Comparison of ENCODE assay signal across 13 cellular contexts in genomic region chr2:26568076-26568890, GRCh38.
DNase-seq lines count a peak whose midpoint lies in the region; TF ChIP-seq lines count a peak whose summit lies in the region.
"Had no signal": no experiment of that assay in that cellular context is flagged by ENCODE, and none has a peak within 500 bp of the region (broad histone marks: within the 10 kb centered on the region; RNA-seq: fewer than 3 reads in every experiment).

No MANE protein-coding gene starts in this region.

- POLR2A ChIA-PET in MCF 10A (lab: Yijun Ruan, JAX), result no interaction called here

- intact Hi-C loops in CD14-positive monocyte (cut with micrococcal nuclease), result no loop called here
- intact Hi-C loops in posterior vena cava (cut with DNase I), result no loop called here
- intact Hi-C loops in MCF 10A (cut with micrococcal nuclease), result no loop called here

- BruUV-seq in MCF 10A (replicated peaks; lab: Mats Ljungman, UMichigan), result no TSS peak

- TF ChIP-seq CTCF in CD14-positive monocyte (IDR thresholded peaks at IDR 0.05) (no peak), MCF 10A (IDR thresholded peaks at IDR 0.05; ENCODE audit: unreplicated experiment) (no peak)

- H3K27ac Mint-ChIP-seq in activated T-cell treated with anti-CD3 and anti-CD28 coated beads, Interleukin-2, amount 50 U/mL, for 24 hours, result no peak overlapping the region
- H3K27ac Mint-ChIP-seq in CD14-positive monocyte, result no peak overlapping the region
- H3K27ac Mint-ChIP-seq in MCF 10A (ENCODE audit: low read depth, unreplicated experiment), result no peak overlapping the region

- no peaks in the 10 kb centered on the region for H3K9me3 Mint-ChIP-seq in activated T-cell treated with anti-CD3 and anti-CD28 coated beads, Interleukin-2, amount 50 U/mL, for 24 hours
- H3K9me3 Mint-ChIP-seq in CD14-positive monocyte, result no peaks in the 10 kb centered on the region
- no peaks in the 10 kb centered on the region for H3K9me3 Mint-ChIP-seq in MCF 10A (ENCODE audit: unreplicated experiment)

- H3K27me3 Mint-ChIP-seq in activated T-cell treated with anti-CD3 and anti-CD28 coated beads, Interleukin-2, amount 50 U/mL, for 24 hours, result peaks cover 35% of the 10 kb centered on the region
- peaks cover 25 to 54% (median 28%) of the 10 kb centered on the region in 3 donors for H3K27me3 Mint-ChIP-seq in CD14-positive monocyte (ENCODE audit: low read depth in 3 of 3)
- peaks cover 91% of the 10 kb centered on the region for H3K27me3 Mint-ChIP-seq in MCF 10A (ENCODE audit: insufficient read depth, unreplicated experiment)

- no peaks in the 10 kb centered on the region for H3K36me3 Mint-ChIP-seq in activated T-cell treated with anti-CD3 and anti-CD28 coated beads, Interleukin-2, amount 50 U/mL, for 24 hours (ENCODE audit: low read depth)
- H3K36me3 Mint-ChIP-seq in CD14-positive monocyte (no peaks in the 10 kb centered on the region), MCF 10A (ENCODE audit: insufficient read depth, unreplicated experiment) (no peaks in the 10 kb centered on the region)

- CTCF ChIA-PET in MCF 10A (lab: Yijun Ruan, JAX), result interaction anchor here (0.9 kb wide), 1 partner anchor 8 kb away, joined by 4 read pairs; no protein-coding TSS in a partner anchor

- peaks cover under 1% of the 10 kb centered on the region for H3K4me1 Mint-ChIP-seq in activated T-cell treated with anti-CD3 and anti-CD28 coated beads, Interleukin-2, amount 50 U/mL, for 24 hours (ENCODE audit: low read depth)
- H3K4me1 Mint-ChIP-seq in CD14-positive monocyte (no peaks in the 10 kb centered on the region), MCF 10A (ENCODE audit: insufficient read depth, unreplicated experiment) (peaks cover 2% of the 10 kb centered on the region)

- no peak overlapping the region for H3K4me3 Mint-ChIP-seq in activated T-cell treated with anti-CD3 and anti-CD28 coated beads, Interleukin-2, amount 50 U/mL, for 24 hours
- H3K4me3 Mint-ChIP-seq in CD14-positive monocyte (no peak overlapping the region), MCF 10A (ENCODE audit: unreplicated experiment) (no peak overlapping the region)

- peak; percentile 5 for DNase-seq in activated T-cell treated with anti-CD3 and anti-CD28 coated beads, Interleukin-2, amount 50 U/mL, for 24 hours
- no peak for DNase-seq in activated T-cell treated with anti-CD3 and anti-CD28 coated beads, Interleukin-2, amount 50 U/mL, for 1 hour
- DNase-seq in CD14-positive monocyte (ENCODE audit: low spot score), result peak; percentile 22
- DNase-seq in ecto neural progenitor cell (ENCODE audit: low spot score), result peak; percentile 35
- peak; percentile 38 for DNase-seq in posterior vena cava (ENCODE audit: low spot score)
- no peak for DNase-seq in DMS53 treated with DMSO at 0.1 percent for 48 hours (lab: John Stamatoyannopoulos, UW; ENCODE audit: unreplicated experiment)
- no peak for DNase-seq in MCF 10A (ENCODE audit: unreplicated experiment)
- no peak for DNase-seq in amygdala (lab: John Stamatoyannopoulos, UW)
- DNase-seq: DMS 273 treated with DMSO at 0.1 percent for 48 hours, MV-4-11, NCI-H1436, NCI-H2029 treated with DMSO at 0.1 percent for 48 hours, NCI-H510A treated with DMSO at 0.1 percent for 48 hours had no signal

Comparison
In these comparisons a context has a peak if more than half of its experiments do, and no peak if none do; other contexts are left out.
1. DNase-seq: peak in activated T-cell treated with anti-CD3 and anti-CD28 coated beads, Interleukin-2, amount 50 U/mL, for 24 hours (single experiment), CD14-positive monocyte (single experiment), ecto neural progenitor cell (single experiment) and posterior vena cava (single experiment); none in activated T-cell treated with anti-CD3 and anti-CD28 coated beads, Interleukin-2, amount 50 U/mL, for 1 hour (single experiment), DMS53 treated with DMSO at 0.1 percent for 48 hours (single experiment), MCF 10A (single experiment) and amygdala (0 of 56).